ENCODE assay signal across 1 cellular context in the genomic region with DNA sequence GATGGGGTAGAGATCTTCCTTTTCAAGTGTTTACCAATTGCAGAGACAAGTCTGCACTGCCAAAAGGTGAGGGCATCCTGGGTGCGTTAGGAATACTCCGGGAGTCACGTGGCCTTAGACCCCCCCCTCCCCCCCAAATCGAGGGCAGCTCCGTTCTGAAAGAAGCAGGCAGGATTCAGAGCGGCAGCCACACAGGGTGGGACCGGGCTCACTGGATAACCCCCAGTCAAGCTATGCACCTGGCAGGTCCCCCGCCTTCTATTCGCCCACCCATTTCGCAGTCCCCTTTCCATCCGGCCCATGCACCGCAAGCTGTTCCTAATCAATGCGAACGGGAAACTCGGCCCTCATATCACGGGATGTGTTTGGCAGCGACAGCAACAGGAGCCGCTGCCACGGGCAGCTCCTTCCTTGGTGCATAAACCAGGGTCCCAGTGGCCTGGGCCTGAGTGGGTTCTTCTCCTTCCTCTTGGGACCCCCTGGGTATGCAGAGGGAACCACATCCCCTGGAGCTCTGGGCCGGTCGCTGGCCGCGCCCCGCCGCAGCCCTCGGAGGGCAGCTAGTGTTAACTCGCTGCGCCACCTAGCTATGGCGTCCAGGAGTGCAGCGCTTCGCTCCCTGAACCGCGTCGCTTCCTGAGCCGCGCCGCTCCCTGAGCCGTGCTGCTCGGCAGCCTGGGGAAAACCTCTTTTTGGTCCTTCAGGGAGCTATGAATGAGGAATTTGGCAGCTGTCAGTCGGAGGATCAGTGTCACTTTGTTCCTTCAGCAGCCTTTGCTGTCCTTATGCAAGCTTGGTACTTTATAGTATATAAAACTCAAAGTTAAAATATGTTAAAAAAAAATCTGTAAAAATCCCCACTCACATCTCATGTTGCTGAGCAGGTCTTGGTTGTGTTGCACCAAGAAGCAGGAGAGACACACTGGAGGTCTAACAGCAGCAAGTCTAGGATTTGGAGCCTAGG.
TF ChIP-seq lines count a peak whose summit lies in the region.

No MANE protein-coding gene starts in this region.

TF ChIP-seq in HepG2, 621 proteins besides CTCF, POLR2A, EP300 and RAD21 (continued from another document and continues in another):
- TF ChIP-seq, protein P1, sequence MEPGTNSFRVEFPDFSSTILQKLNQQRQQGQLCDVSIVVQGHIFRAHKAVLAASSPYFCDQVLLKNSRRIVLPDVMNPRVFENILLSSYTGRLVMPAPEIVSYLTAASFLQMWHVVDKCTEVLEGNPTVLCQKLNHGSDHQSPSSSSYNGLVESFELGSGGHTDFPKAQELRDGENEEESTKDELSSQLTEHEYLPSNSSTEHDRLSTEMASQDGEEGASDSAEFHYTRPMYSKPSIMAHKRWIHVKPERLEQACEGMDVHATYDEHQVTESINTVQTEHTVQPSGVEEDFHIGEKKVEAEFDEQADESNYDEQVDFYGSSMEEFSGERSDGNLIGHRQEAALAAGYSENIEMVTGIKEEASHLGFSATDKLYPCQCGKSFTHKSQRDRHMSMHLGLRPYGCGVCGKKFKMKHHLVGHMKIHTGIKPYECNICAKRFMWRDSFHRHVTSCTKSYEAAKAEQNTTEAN (CRISPR knock-in tag; conservative IDR thresholded peaks at IDR 0.05): 0 out of 2 replicates have a peak, but pooled peaks have one; percentile 49
- no peak for TF ChIP-seq NFRKB (IDR thresholded peaks at IDR 0.05)
- TF ChIP-seq, protein P2, sequence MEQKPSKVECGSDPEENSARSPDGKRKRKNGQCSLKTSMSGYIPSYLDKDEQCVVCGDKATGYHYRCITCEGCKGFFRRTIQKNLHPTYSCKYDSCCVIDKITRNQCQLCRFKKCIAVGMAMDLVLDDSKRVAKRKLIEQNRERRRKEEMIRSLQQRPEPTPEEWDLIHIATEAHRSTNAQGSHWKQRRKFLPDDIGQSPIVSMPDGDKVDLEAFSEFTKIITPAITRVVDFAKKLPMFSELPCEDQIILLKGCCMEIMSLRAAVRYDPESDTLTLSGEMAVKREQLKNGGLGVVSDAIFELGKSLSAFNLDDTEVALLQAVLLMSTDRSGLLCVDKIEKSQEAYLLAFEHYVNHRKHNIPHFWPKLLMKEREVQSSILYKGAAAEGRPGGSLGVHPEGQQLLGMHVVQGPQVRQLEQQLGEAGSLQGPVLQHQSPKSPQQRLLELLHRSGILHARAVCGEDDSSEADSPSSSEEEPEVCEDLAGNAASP (CRISPR knock-in tag; IDR thresholded peaks at IDR 0.05; ENCODE audit: borderline replicate concordance): peak; percentile 75; the same call in 1 of the 2 replicates
- no peak for TF ChIP-seq ATF1 (CRISPR knock-in tag; IDR thresholded peaks at IDR 0.05)
- TF ChIP-seq SP1 (IDR thresholded peaks at IDR 0.05): no peak
- no peak for TF ChIP-seq SP1 (CRISPR knock-in tag; IDR thresholded peaks at IDR 0.05)
- TF ChIP-seq CBFB (CRISPR knock-in tag; IDR thresholded peaks at IDR 0.05): peak; percentile 45; the same call in 1 of the 2 replicates
- TF ChIP-seq NCOA1 (CRISPR knock-in tag; IDR thresholded peaks at IDR 0.05): no peak
- peak; percentile 87; the same call in 1 of the 2 replicates for TF ChIP-seq NFKB2 (CRISPR knock-in tag; IDR thresholded peaks at IDR 0.05; ENCODE audit: borderline replicate concordance)
- no peak for TF ChIP-seq ZSCAN22 (CRISPR knock-in tag; IDR thresholded peaks at IDR 0.05)
- TF ChIP-seq, protein P3, sequence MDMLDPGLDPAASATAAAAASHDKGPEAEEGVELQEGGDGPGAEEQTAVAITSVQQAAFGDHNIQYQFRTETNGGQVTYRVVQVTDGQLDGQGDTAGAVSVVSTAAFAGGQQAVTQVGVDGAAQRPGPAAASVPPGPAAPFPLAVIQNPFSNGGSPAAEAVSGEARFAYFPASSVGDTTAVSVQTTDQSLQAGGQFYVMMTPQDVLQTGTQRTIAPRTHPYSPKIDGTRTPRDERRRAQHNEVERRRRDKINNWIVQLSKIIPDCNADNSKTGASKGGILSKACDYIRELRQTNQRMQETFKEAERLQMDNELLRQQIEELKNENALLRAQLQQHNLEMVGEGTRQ (IDR thresholded peaks at IDR 0.05; ENCODE audit: low read depth, low read length): peak; percentile 50
- TF ChIP-seq, protein P3 (CRISPR knock-in tag; IDR thresholded peaks at IDR 0.05; ENCODE audit: borderline replicate concordance): peak; percentile 88; the same call in 1 of the 2 replicates
- no peak for TF ChIP-seq CBX1 (IDR thresholded peaks at IDR 0.05; ENCODE audit: low read depth)
- TF ChIP-seq, protein P4, sequence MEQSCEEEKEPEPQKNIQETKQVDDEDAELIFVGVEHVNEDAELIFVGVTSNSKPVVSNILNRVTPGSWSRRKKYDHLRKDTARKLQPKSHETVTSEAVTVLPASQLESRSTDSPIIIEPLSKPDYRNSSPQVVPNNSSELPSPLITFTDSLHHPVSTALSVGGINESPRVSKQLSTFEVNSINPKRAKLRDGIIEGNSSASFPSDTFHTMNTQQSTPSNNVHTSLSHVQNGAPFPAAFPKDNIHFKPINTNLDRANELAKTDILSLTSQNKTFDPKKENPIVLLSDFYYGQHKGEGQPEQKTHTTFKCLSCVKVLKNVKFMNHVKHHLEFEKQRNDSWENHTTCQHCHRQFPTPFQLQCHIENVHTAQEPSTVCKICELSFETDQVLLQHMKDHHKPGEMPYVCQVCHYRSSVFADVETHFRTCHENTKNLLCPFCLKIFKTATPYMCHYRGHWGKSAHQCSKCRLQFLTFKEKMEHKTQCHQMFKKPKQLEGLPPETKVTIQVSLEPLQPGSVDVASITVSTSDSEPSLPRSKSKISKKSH (CRISPR knock-in tag; IDR thresholded peaks at IDR 0.05; ENCODE audit: borderline replicate concordance): no peak
- no peak; the same call in 1 of the 2 replicates for TF ChIP-seq BHLHE40 (IDR thresholded peaks at IDR 0.05; ENCODE audit: low read length)
- TF ChIP-seq PHF8 (CRISPR knock-in tag; IDR thresholded peaks at IDR 0.05): no peak; the same call in 1 of the 2 replicates
- no peak for TF ChIP-seq GLI4 (CRISPR knock-in tag; IDR thresholded peaks at IDR 0.05; ENCODE audit: borderline replicate concordance)
- no peak for TF ChIP-seq JDP2 (CRISPR knock-in tag; IDR thresholded peaks at IDR 0.05; ENCODE audit: borderline replicate concordance)
- TF ChIP-seq SP2 (CRISPR knock-in tag; IDR thresholded peaks at IDR 0.05): no peak
- no peak for TF ChIP-seq SRY (CRISPR knock-in tag; IDR thresholded peaks at IDR 0.05)
- no peak for TF ChIP-seq GATA4 (IDR thresholded peaks at IDR 0.05; ENCODE audit: borderline replicate concordance, low read depth)
- TF ChIP-seq MED8 (CRISPR knock-in tag; IDR thresholded peaks at IDR 0.05; ENCODE audit: insufficient replicate concordance): no peak
- no peak for TF ChIP-seq ZNF775 (CRISPR knock-in tag; IDR thresholded peaks at IDR 0.05; ENCODE audit: borderline replicate concordance)
- no peak for TF ChIP-seq ZNF577 (CRISPR knock-in tag; IDR thresholded peaks at IDR 0.05; ENCODE audit: borderline replicate concordance, low read depth)
- TF ChIP-seq, protein P5, sequence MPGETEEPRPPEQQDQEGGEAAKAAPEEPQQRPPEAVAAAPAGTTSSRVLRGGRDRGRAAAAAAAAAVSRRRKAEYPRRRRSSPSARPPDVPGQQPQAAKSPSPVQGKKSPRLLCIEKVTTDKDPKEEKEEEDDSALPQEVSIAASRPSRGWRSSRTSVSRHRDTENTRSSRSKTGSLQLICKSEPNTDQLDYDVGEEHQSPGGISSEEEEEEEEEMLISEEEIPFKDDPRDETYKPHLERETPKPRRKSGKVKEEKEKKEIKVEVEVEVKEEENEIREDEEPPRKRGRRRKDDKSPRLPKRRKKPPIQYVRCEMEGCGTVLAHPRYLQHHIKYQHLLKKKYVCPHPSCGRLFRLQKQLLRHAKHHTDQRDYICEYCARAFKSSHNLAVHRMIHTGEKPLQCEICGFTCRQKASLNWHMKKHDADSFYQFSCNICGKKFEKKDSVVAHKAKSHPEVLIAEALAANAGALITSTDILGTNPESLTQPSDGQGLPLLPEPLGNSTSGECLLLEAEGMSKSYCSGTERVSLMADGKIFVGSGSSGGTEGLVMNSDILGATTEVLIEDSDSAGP (CRISPR knock-in tag; IDR thresholded peaks at IDR 0.05; ENCODE audit: borderline replicate concordance): no peak; the same call in 1 of the 2 replicates
- TF ChIP-seq, protein P6, sequence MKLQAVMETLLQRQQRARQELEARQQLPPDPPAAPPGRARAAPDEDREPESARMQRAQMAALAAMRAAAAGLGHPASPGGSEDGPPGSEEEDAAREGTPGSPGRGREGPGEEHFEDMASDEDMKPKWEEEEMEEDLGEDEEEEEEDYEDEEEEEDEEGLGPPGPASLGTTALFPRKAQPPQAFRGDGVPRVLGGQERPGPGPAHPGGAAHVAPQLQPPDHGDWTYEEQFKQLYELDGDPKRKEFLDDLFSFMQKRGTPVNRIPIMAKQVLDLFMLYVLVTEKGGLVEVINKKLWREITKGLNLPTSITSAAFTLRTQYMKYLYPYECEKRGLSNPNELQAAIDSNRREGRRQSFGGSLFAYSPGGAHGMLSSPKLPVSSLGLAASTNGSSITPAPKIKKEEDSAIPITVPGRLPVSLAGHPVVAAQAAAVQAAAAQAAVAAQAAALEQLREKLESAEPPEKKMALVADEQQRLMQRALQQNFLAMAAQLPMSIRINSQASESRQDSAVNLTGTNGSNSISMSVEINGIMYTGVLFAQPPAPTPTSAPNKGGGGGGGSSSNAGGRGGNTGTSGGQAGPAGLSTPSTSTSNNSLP (IDR thresholded peaks at IDR 0.05; ENCODE audit: low read depth, low read length): 0 out of 2 replicates have a peak, but pooled peaks have one; percentile 11
- TF ChIP-seq ZNF850 (CRISPR knock-in tag; conservative IDR thresholded peaks at IDR 0.05): no peak
- no peak for TF ChIP-seq ZNF251 (CRISPR knock-in tag; IDR thresholded peaks at IDR 0.05)
- TF ChIP-seq, protein P7, sequence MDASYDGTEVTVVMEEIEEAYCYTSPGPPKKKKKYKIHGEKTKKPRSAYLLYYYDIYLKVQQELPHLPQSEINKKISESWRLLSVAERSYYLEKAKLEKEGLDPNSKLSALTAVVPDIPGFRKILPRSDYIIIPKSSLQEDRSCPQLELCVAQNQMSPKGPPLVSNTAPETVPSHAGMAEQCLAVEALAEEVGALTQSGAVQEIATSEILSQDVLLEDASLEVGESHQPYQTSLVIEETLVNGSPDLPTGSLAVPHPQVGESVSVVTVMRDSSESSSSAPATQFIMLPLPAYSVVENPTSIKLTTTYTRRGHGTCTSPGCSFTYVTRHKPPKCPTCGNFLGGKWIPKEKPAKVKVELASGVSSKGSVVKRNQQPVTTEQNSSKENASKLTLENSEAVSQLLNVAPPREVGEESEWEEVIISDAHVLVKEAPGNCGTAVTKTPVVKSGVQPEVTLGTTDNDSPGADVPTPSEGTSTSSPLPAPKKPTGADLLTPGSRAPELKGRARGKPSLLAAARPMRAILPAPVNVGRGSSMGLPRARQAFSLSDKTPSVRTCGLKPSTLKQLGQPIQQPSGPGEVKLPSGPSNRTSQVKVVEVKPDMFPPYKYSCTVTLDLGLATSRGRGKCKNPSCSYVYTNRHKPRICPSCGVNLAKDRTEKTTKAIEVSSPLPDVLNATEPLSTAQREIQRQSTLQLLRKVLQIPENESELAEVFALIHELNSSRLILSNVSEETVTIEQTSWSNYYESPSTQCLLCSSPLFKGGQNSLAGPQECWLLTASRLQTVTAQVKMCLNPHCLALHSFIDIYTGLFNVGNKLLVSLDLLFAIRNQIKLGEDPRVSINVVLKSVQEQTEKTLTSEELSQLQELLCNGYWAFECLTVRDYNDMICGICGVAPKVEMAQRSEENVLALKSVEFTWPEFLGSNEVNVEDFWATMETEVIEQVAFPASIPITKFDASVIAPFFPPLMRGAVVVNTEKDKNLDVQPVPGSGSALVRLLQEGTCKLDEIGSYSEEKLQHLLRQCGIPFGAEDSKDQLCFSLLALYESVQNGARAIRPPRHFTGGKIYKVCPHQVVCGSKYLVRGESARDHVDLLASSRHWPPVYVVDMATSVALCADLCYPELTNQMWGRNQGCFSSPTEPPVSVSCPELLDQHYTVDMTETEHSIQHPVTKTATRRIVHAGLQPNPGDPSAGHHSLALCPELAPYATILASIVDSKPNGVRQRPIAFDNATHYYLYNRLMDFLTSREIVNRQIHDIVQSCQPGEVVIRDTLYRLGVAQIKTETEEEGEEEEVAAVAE (CRISPR knock-in tag; IDR thresholded peaks at IDR 0.05; ENCODE audit: borderline replicate concordance): 0 out of 2 replicates have a peak, but pooled peaks have one; percentile 45
- TF ChIP-seq ZBTB20 (CRISPR knock-in tag; IDR thresholded peaks at IDR 0.05; ENCODE audit: borderline replicate concordance, low read depth): no peak
- no peak for TF ChIP-seq NRL (CRISPR knock-in tag; IDR thresholded peaks at IDR 0.05; ENCODE audit: borderline replicate concordance)
- no peak for TF ChIP-seq ZSCAN21 (CRISPR knock-in tag; IDR thresholded peaks at IDR 0.05; ENCODE audit: borderline replicate concordance)
- no peak for TF ChIP-seq ZNF138 (CRISPR knock-in tag; IDR thresholded peaks at IDR 0.05; ENCODE audit: low read depth)
- TF ChIP-seq ZNF224 (CRISPR knock-in tag; IDR thresholded peaks at IDR 0.05): no peak
- no peak for TF ChIP-seq RBM22 (optimal IDR thresholded peaks at IDR 0.05; ENCODE audit: low read length)
- 0 out of 2 replicates have a peak, but pooled peaks have one; percentile 15 for TF ChIP-seq ADNP (CRISPR knock-in tag; IDR thresholded peaks at IDR 0.05)
- TF ChIP-seq, protein P8, sequence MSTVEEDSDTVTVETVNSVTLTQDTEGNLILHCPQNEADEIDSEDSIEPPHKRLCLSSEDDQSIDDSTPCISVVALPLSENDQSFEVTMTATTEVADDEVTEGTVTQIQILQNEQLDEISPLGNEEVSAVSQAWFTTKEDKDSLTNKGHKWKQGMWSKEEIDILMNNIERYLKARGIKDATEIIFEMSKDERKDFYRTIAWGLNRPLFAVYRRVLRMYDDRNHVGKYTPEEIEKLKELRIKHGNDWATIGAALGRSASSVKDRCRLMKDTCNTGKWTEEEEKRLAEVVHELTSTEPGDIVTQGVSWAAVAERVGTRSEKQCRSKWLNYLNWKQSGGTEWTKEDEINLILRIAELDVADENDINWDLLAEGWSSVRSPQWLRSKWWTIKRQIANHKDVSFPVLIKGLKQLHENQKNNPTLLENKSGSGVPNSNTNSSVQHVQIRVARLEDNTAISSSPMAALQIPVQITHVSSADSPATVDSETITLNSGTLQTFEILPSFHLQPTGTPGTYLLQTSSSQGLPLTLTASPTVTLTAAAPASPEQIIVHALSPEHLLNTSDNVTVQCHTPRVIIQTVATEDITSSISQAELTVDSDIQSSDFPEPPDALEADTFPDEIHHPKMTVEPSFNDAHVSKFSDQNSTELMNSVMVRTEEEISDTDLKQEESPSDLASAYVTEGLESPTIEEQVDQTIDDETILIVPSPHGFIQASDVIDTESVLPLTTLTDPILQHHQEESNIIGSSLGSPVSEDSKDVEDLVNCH (CRISPR knock-in tag; IDR thresholded peaks at IDR 0.05): no peak
- no peak for TF ChIP-seq ZFYVE20 (CRISPR knock-in tag; IDR thresholded peaks at IDR 0.05; ENCODE audit: borderline replicate concordance, low read depth)
- TF ChIP-seq ZNF780A (CRISPR knock-in tag; IDR thresholded peaks at IDR 0.05): no peak
- TF ChIP-seq TCF12 (IDR thresholded peaks at IDR 0.05): no peak
- no peak for TF ChIP-seq TCF12 (CRISPR knock-in tag; IDR thresholded peaks at IDR 0.05)
- TF ChIP-seq ZMYM2 (CRISPR knock-in tag; IDR thresholded peaks at IDR 0.05): no peak
- TF ChIP-seq SCMH1 (CRISPR knock-in tag; IDR thresholded peaks at IDR 0.05; ENCODE audit: borderline replicate concordance): no peak
- no peak for TF ChIP-seq ZNF34 (CRISPR knock-in tag; IDR thresholded peaks at IDR 0.05; ENCODE audit: borderline replicate concordance)
- no peak for TF ChIP-seq AGO1 (IDR thresholded peaks at IDR 0.05; ENCODE audit: low read depth, low read length, poor library complexity, severe bottlenecking)
